In the genomic region with DNA sequence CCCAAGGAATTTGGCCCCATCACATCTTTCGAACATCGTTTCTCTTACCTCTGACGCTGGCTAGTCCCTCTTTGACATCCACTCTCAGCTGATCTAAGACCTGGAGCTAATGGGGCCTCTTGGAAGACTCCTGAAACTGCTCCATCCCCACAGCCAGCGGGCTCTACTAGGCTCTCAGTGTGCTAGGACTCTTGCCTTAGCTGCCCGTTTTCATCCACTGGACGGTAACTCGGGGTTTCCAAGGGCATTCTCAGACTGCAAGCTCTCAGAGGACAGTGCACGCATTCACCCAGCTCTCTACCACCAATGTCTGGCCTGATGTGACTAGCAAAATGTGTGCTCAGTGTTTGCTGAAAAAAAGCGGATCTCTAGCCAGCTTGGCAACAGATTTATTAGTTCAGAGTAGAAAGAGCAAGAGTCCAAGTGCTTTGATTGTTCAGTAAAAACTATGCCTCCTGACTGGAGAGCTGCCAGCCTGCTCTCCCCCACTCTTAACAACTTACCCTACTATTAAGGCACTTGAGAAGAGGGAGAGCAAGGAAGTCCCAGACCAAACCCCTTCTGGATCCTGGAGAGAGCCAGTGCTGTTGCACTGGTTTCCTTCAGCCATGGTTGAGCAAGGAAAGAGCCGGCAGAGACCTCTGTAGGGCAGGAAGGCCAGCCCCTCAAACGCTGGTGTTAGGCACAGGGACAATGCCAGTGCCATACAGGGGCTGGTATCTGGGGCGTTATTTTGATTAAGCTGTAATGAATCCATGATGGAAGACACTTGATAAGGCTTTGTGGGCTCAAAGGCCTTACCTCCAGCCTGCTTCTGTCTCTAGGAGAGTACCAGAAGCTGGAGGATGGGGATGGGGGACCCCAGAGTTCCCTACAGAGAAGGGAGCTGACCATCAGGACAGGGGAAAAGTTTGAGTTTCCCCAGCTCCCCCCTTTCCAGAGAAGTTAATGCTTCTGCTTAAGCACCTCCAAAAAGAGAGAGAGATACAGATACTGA, we compare ENCODE assay signal across 1 cellular context.
TF ChIP-seq lines count a peak whose summit lies in the region.

No MANE protein-coding gene starts in this region.

TF ChIP-seq in SK-N-SH, 30 proteins besides CTCF, POLR2A, EP300 and RAD21 (continued from another document):
- TF ChIP-seq, protein P1, sequence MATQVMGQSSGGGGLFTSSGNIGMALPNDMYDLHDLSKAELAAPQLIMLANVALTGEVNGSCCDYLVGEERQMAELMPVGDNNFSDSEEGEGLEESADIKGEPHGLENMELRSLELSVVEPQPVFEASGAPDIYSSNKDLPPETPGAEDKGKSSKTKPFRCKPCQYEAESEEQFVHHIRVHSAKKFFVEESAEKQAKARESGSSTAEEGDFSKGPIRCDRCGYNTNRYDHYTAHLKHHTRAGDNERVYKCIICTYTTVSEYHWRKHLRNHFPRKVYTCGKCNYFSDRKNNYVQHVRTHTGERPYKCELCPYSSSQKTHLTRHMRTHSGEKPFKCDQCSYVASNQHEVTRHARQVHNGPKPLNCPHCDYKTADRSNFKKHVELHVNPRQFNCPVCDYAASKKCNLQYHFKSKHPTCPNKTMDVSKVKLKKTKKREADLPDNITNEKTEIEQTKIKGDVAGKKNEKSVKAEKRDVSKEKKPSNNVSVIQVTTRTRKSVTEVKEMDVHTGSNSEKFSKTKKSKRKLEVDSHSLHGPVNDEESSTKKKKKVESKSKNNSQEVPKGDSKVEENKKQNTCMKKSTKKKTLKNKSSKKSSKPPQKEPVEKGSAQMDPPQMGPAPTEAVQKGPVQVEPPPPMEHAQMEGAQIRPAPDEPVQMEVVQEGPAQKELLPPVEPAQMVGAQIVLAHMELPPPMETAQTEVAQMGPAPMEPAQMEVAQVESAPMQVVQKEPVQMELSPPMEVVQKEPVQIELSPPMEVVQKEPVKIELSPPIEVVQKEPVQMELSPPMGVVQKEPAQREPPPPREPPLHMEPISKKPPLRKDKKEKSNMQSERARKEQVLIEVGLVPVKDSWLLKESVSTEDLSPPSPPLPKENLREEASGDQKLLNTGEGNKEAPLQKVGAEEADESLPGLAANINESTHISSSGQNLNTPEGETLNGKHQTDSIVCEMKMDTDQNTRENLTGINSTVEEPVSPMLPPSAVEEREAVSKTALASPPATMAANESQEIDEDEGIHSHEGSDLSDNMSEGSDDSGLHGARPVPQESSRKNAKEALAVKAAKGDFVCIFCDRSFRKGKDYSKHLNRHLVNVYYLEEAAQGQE (IDR thresholded peaks at IDR 0.05; ENCODE audit: low read depth, low read length), result no peak
- TF ChIP-seq GATA2 (CRISPR knock-in tag; IDR thresholded peaks at IDR 0.05) (no peak), ELF1 (IDR thresholded peaks at IDR 0.05) (no peak), NRF1 (IDR thresholded peaks at IDR 0.05; ENCODE audit: low read depth, low read length) (no peak), FOXM1 (IDR thresholded peaks at IDR 0.05; ENCODE audit: low read depth) (no peak), RCOR1 (IDR thresholded peaks at IDR 0.05; ENCODE audit: low read length) (no peak), TEAD4 (IDR thresholded peaks at IDR 0.05; ENCODE audit: borderline replicate concordance, insufficient read depth) (no peak)
- TF ChIP-seq, protein P2, sequence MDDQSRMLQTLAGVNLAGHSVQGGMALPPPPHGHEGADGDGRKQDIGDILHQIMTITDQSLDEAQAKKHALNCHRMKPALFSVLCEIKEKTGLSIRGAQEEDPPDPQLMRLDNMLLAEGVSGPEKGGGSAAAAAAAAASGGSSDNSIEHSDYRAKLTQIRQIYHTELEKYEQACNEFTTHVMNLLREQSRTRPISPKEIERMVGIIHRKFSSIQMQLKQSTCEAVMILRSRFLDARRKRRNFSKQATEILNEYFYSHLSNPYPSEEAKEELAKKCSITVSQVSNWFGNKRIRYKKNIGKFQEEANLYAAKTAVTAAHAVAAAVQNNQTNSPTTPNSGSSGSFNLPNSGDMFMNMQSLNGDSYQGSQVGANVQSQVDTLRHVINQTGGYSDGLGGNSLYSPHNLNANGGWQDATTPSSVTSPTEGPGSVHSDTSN (IDR thresholded peaks at IDR 0.05), result no peak; the same call in 1 of the 2 replicates
- TF ChIP-seq, protein P3, sequence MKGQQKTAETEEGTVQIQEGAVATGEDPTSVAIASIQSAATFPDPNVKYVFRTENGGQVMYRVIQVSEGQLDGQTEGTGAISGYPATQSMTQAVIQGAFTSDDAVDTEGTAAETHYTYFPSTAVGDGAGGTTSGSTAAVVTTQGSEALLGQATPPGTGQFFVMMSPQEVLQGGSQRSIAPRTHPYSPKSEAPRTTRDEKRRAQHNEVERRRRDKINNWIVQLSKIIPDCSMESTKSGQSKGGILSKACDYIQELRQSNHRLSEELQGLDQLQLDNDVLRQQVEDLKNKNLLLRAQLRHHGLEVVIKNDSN (IDR thresholded peaks at IDR 0.05; ENCODE audit: borderline replicate concordance, low read depth), result no peak
- TF ChIP-seq, protein P4, sequence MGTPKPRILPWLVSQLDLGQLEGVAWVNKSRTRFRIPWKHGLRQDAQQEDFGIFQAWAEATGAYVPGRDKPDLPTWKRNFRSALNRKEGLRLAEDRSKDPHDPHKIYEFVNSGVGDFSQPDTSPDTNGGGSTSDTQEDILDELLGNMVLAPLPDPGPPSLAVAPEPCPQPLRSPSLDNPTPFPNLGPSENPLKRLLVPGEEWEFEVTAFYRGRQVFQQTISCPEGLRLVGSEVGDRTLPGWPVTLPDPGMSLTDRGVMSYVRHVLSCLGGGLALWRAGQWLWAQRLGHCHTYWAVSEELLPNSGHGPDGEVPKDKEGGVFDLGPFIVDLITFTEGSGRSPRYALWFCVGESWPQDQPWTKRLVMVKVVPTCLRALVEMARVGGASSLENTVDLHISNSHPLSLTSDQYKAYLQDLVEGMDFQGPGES (IDR thresholded peaks at IDR 0.05; ENCODE audit: low read depth, low read length), result no peak
